Comparison of ENCODE assay signal across 9 cellular contexts in genomic region chr20:58839474-58839874, GRCh38. TPM values are rescaled to one million over a fixed set of nuclear protein-coding genes. Genes with fewer than 3 reads are reported as not detected.
DNase-seq lines count a peak whose midpoint lies in the region; ATAC-seq and TF ChIP-seq lines count a peak whose summit lies in the region.
"Had no signal": no experiment of that assay in that cellular context is flagged by ENCODE, and none has a peak within 500 bp of the region (broad histone marks: within the 10 kb centered on the region; RNA-seq: fewer than 3 reads in every experiment).

No MANE protein-coding gene starts in this region.

- peaks cover 0 to 66% of the 10 kb centered on the region in 2 experiments; a peak in 2 of 3 replicates for H3K36me3 ChIP-seq in HEK293 (ENCODE audit: control insufficient read depth in 2 of 2, insufficient read depth in 1 of 2, low read length in 2 of 2)

- ATAC-seq in GM18867 (IDR thresholded peaks at IDR 0.05; ENCODE audit: unreplicated experiment): no peak

- DNase-seq in Ammon's horn (ENCODE audit: low spot score) (peak; percentile 28), dermis microvascular lymphatic vessel endothelial cell (ENCODE audit: low read depth in 2 of 2) (peak; percentile 5 to 41), myocyte (ENCODE audit: low read depth) (peak; percentile 42), HPDE6-E6E7 (ENCODE audit: extremely low spot score) (no peak), SW 1271 (lab: John Stamatoyannopoulos, UW) (no peak)

- TF ChIP-seq CTCF in HEK293 (tag by site-specific recombination; IDR thresholded peaks at IDR 0.05) (peak; percentile 87), WI38 (IDR thresholded peaks at IDR 0.05; ENCODE audit: low read depth, low read length) (peak; percentile 24; the same call in 1 of the 2 replicates)

- H3K9me3 ChIP-seq in HEK293 (ENCODE audit: control insufficient read depth, insufficient read depth, low read depth, low read length): no peaks in the 10 kb centered on the region

- no peaks in the 10 kb centered on the region for H3K4me1 ChIP-seq in HEK293 (ENCODE audit: control insufficient read depth, insufficient read depth, low read length)

- CTCF ChIA-PET in HEK293 (lab: Yijun Ruan, JAX): interaction anchor here (0.5 to 3.7 kb wide), 7 partner anchors 9 to 1926 kb away, joined by 3 to 23 read pairs (median 5); partner anchors contain the start of gene STX16

- POLR2A ChIA-PET in HEK293 (lab: Yijun Ruan, JAX): no interaction called here

- H3K27ac ChIP-seq in HEK293 (ENCODE audit: extremely low read depth, low read depth, low read length): no peak overlapping the region

- H3K4me3 ChIP-seq in HEK293 (ENCODE audit: low read depth, low read length): peak overlapping the region; percentile 10; the same call in 1 of the 2 replicates
- H3K4me3 ChIP-seq in WI38 (ENCODE audit: low read depth, low read length): peak overlapping the region; percentile 12; the same call in 1 of the 2 replicates

TF ChIP-seq in HEK293, 187 proteins besides CTCF, POLR2A, EP300 and RAD21 (continues in another document):
- TF ChIP-seq ZNF561 (tag by site-specific recombination; IDR thresholded peaks at IDR 0.05; ENCODE audit: borderline replicate concordance): peak; percentile 27; the same call in 1 of the 2 replicates
- no peak for TF ChIP-seq ZNF19 (tag by site-specific recombination; IDR thresholded peaks at IDR 0.05; ENCODE audit: low read depth)
- TF ChIP-seq ZFHX2 (tag by site-specific recombination; conservative IDR thresholded peaks at IDR 0.05): peak; percentile 26; the same call in 1 of the 2 replicates
- TF ChIP-seq ZNF433 (tag by site-specific recombination; IDR thresholded peaks at IDR 0.05; ENCODE audit: low read depth): no peak
- TF ChIP-seq HIC1 (tag by site-specific recombination; IDR thresholded peaks at IDR 0.05): peak; percentile 80
- TF ChIP-seq MZF1 (tag by site-specific recombination; IDR thresholded peaks at IDR 0.05; ENCODE audit: borderline replicate concordance): no peak
- TF ChIP-seq ELK4 (IDR thresholded peaks at IDR 0.05; ENCODE audit: borderline replicate concordance, low read depth, low read length): no peak
- TF ChIP-seq ZNF112 (tag by site-specific recombination; IDR thresholded peaks at IDR 0.05): no peak
- TF ChIP-seq HOXD13 (CRISPR knock-in tag; IDR thresholded peaks at IDR 0.05; ENCODE audit: borderline replicate concordance): no peak
- TF ChIP-seq SP7 (tag by site-specific recombination; IDR thresholded peaks at IDR 0.05): peak; percentile 17; the same call in 1 of the 2 replicates
- TF ChIP-seq ZNF692 (tag by site-specific recombination; IDR thresholded peaks at IDR 0.05): peak; percentile 86
- peak; percentile 80 for TF ChIP-seq ZBTB10 (tag by site-specific recombination; IDR thresholded peaks at IDR 0.05)
- no peak for TF ChIP-seq ZNF214 (tag by site-specific recombination; IDR thresholded peaks at IDR 0.05; ENCODE audit: borderline replicate concordance)
- TF ChIP-seq BCL11B (tag by site-specific recombination; IDR thresholded peaks at IDR 0.05; ENCODE audit: low read depth): no peak
- peak; percentile 93 for TF ChIP-seq PATZ1 (tag by site-specific recombination; IDR thresholded peaks at IDR 0.05)
- 0 out of 2 replicates have a peak, but pooled peaks have one; percentile 75 for TF ChIP-seq KLF17 (tag by site-specific recombination; IDR thresholded peaks at IDR 0.05)
- TF ChIP-seq GLIS1 (tag by site-specific recombination; IDR thresholded peaks at IDR 0.05): peak; percentile 85
- peak; percentile 41; the same call in 1 of the 2 replicates for TF ChIP-seq KLF8 (tag by site-specific recombination; IDR thresholded peaks at IDR 0.05)

RNA-seq across cellular contexts. Expression of gene GNAS-AS1, which starts 11.2 kb away (rescaled TPM):
- under 0.01 TPM in 2 replicates for total RNA-seq in dermis microvascular lymphatic vessel endothelial cell
- not detected in 2 replicates for total RNA-seq in myocyte
- not detected for polyA plus RNA-seq in myocyte (2012)
- polyA plus RNA-seq: immature natural killer cell had no signal

RNA-seq across cellular contexts. Expression of gene GNAS, which starts 13.0 kb away (rescaled TPM):
- total RNA-seq in dermis microvascular lymphatic vessel endothelial cell (203 and 535 TPM in 2 replicates), myocyte (684 and 714 TPM in 2 replicates)
- polyA plus RNA-seq in myocyte (2012): 1,372 TPM

Comparison
In these comparisons a context has a peak if more than half of its experiments do, and no peak if none do; other contexts are left out.
1. DNase-seq: peak in Ammon's horn (single experiment), dermis microvascular lymphatic vessel endothelial cell (2 of 2) and myocyte (single experiment); none in HPDE6-E6E7 (single experiment) and SW 1271 (0 of 2).